ENCODE assay signal across 1 cellular context in the genomic region with DNA sequence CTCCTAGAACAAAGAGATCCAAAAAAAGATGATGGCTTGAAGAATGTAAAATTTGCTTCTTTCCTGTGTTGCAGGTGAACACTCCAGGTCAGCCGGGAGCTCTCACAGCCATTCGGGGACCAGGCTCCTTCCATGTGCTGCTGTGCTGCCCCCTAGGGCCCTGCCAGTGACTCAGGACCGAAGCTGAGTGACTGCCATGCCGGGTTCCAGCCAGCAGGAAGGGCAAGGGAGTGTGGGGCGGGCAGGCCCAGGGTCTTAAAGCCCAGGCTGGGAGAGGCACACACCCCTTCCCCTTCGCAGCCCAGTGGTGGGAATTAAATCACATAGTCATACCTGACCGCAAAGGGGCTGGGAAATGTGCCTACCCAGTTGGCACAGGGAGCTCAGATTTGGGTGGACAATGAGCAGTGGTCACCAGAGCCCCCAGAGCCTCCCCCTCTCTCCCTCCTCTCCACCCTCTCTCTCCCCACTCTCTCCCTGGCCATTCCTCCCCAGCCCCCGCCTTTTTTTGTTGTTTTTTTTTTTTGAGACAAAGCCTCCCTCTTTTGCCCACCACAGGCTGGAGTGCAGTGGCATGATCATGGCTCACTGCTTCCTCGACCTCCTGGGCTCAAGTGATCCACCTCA.
A peak's percentile ranks its signal among the peaks of the same experiment; 100 is the strongest.
TF ChIP-seq lines count a peak whose summit lies in the region.

No MANE protein-coding gene starts in this region.

TF ChIP-seq in HepG2, 621 proteins besides CTCF, POLR2A, EP300 and RAD21 (continued from another document and continues in another):
- TF ChIP-seq, protein P1, sequence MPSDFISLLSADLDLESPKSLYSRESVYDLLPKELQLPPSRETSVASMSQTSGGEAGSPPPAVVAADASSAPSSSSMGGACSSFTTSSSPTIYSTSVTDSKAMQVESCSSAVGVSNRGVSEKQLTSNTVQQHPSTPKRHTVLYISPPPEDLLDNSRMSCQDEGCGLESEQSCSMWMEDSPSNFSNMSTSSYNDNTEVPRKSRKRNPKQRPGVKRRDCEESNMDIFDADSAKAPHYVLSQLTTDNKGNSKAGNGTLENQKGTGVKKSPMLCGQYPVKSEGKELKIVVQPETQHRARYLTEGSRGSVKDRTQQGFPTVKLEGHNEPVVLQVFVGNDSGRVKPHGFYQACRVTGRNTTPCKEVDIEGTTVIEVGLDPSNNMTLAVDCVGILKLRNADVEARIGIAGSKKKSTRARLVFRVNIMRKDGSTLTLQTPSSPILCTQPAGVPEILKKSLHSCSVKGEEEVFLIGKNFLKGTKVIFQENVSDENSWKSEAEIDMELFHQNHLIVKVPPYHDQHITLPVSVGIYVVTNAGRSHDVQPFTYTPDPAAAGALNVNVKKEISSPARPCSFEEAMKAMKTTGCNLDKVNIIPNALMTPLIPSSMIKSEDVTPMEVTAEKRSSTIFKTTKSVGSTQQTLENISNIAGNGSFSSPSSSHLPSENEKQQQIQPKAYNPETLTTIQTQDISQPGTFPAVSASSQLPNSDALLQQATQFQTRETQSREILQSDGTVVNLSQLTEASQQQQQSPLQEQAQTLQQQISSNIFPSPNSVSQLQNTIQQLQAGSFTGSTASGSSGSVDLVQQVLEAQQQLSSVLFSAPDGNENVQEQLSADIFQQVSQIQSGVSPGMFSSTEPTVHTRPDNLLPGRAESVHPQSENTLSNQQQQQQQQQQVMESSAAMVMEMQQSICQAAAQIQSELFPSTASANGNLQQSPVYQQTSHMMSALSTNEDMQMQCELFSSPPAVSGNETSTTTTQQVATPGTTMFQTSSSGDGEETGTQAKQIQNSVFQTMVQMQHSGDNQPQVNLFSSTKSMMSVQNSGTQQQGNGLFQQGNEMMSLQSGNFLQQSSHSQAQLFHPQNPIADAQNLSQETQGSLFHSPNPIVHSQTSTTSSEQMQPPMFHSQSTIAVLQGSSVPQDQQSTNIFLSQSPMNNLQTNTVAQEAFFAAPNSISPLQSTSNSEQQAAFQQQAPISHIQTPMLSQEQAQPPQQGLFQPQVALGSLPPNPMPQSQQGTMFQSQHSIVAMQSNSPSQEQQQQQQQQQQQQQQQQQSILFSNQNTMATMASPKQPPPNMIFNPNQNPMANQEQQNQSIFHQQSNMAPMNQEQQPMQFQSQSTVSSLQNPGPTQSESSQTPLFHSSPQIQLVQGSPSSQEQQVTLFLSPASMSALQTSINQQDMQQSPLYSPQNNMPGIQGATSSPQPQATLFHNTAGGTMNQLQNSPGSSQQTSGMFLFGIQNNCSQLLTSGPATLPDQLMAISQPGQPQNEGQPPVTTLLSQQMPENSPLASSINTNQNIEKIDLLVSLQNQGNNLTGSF (CRISPR knock-in tag; IDR thresholded peaks at IDR 0.05) = no peak
- TF ChIP-seq, protein P2, sequence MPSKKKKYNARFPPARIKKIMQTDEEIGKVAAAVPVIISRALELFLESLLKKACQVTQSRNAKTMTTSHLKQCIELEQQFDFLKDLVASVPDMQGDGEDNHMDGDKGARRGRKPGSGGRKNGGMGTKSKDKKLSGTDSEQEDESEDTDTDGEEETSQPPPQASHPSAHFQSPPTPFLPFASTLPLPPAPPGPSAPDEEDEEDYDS (CRISPR knock-in tag; IDR thresholded peaks at IDR 0.05) = peak; percentile 75
- TF ChIP-seq, protein P3, sequence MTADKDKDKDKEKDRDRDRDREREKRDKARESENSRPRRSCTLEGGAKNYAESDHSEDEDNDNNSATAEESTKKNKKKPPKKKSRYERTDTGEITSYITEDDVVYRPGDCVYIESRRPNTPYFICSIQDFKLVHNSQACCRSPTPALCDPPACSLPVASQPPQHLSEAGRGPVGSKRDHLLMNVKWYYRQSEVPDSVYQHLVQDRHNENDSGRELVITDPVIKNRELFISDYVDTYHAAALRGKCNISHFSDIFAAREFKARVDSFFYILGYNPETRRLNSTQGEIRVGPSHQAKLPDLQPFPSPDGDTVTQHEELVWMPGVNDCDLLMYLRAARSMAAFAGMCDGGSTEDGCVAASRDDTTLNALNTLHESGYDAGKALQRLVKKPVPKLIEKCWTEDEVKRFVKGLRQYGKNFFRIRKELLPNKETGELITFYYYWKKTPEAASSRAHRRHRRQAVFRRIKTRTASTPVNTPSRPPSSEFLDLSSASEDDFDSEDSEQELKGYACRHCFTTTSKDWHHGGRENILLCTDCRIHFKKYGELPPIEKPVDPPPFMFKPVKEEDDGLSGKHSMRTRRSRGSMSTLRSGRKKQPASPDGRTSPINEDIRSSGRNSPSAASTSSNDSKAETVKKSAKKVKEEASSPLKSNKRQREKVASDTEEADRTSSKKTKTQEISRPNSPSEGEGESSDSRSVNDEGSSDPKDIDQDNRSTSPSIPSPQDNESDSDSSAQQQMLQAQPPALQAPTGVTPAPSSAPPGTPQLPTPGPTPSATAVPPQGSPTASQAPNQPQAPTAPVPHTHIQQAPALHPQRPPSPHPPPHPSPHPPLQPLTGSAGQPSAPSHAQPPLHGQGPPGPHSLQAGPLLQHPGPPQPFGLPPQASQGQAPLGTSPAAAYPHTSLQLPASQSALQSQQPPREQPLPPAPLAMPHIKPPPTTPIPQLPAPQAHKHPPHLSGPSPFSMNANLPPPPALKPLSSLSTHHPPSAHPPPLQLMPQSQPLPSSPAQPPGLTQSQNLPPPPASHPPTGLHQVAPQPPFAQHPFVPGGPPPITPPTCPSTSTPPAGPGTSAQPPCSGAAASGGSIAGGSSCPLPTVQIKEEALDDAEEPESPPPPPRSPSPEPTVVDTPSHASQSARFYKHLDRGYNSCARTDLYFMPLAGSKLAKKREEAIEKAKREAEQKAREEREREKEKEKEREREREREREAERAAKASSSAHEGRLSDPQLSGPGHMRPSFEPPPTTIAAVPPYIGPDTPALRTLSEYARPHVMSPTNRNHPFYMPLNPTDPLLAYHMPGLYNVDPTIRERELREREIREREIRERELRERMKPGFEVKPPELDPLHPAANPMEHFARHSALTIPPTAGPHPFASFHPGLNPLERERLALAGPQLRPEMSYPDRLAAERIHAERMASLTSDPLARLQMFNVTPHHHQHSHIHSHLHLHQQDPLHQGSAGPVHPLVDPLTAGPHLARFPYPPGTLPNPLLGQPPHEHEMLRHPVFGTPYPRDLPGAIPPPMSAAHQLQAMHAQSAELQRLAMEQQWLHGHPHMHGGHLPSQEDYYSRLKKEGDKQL (CRISPR knock-in tag; IDR thresholded peaks at IDR 0.05; ENCODE audit: low read depth) = no peak
- TF ChIP-seq THYN1 (CRISPR knock-in tag; IDR thresholded peaks at IDR 0.05; ENCODE audit: borderline replicate concordance, low read depth) (no peak; the same call in 1 of the 2 replicates), ESRRA (CRISPR knock-in tag; IDR thresholded peaks at IDR 0.05; ENCODE audit: low read depth) (peak; percentile 66; the same call in 1 of the 2 replicates), KDM2A (CRISPR knock-in tag; IDR thresholded peaks at IDR 0.05; ENCODE audit: borderline replicate concordance, low read depth) (peak; percentile 91), YEATS4 (CRISPR knock-in tag; IDR thresholded peaks at IDR 0.05; ENCODE audit: borderline replicate concordance) (peak; percentile 69), ZFP1 (CRISPR knock-in tag; IDR thresholded peaks at IDR 0.05) (peak; percentile 53; the same call in 1 of the 2 replicates), CHCHD3 (CRISPR knock-in tag; IDR thresholded peaks at IDR 0.05) (no peak), SOX13 (IDR thresholded peaks at IDR 0.05) (no peak), SOX13 (CRISPR knock-in tag; conservative IDR thresholded peaks at IDR 0.05 in 1 of 2, IDR thresholded peaks at IDR 0.05 in 1 of 2) (peak in 1 of 2 experiments; percentile 60; a peak in 1 of 4 replicates), BORCS8-MEF2B (CRISPR knock-in tag; IDR thresholded peaks at IDR 0.05) (peak; percentile 88; the same call in 1 of the 2 replicates), ZNF790 (CRISPR knock-in tag; IDR thresholded peaks at IDR 0.05; ENCODE audit: borderline replicate concordance) (peak; percentile 86; the same call in 1 of the 2 replicates), SATB2 (CRISPR knock-in tag; IDR thresholded peaks at IDR 0.05) (no peak), ATF7 (IDR thresholded peaks at IDR 0.05) (no peak), ATF7 (CRISPR knock-in tag; IDR thresholded peaks at IDR 0.05) (no peak), ZNF224 (CRISPR knock-in tag; IDR thresholded peaks at IDR 0.05) (no peak), TSC22D2 (CRISPR knock-in tag; IDR thresholded peaks at IDR 0.05; ENCODE audit: borderline replicate concordance) (no peak), ZNF792 (CRISPR knock-in tag; IDR thresholded peaks at IDR 0.05) (peak; percentile 72; the same call in 1 of the 2 replicates), MED1 (CRISPR knock-in tag; IDR thresholded peaks at IDR 0.05) (peak; percentile 93), AGO2 (optimal IDR thresholded peaks at IDR 0.05; ENCODE audit: low read depth, low read length) (no peak), ZNF562 (CRISPR knock-in tag; IDR thresholded peaks at IDR 0.05; ENCODE audit: borderline replicate concordance) (no peak), MTA3 (CRISPR knock-in tag; IDR thresholded peaks at IDR 0.05) (no peak), ZNF737 (CRISPR knock-in tag; IDR thresholded peaks at IDR 0.05; ENCODE audit: borderline replicate concordance) (no peak), HHEX (CRISPR knock-in tag; IDR thresholded peaks at IDR 0.05) (no peak), NONO (IDR thresholded peaks at IDR 0.05) (no peak), NONO (CRISPR knock-in tag; conservative IDR thresholded peaks at IDR 0.05) (peak; percentile 93), ZNF550 (CRISPR knock-in tag; IDR thresholded peaks at IDR 0.05; ENCODE audit: borderline replicate concordance) (no peak)
- TF ChIP-seq, protein P4, sequence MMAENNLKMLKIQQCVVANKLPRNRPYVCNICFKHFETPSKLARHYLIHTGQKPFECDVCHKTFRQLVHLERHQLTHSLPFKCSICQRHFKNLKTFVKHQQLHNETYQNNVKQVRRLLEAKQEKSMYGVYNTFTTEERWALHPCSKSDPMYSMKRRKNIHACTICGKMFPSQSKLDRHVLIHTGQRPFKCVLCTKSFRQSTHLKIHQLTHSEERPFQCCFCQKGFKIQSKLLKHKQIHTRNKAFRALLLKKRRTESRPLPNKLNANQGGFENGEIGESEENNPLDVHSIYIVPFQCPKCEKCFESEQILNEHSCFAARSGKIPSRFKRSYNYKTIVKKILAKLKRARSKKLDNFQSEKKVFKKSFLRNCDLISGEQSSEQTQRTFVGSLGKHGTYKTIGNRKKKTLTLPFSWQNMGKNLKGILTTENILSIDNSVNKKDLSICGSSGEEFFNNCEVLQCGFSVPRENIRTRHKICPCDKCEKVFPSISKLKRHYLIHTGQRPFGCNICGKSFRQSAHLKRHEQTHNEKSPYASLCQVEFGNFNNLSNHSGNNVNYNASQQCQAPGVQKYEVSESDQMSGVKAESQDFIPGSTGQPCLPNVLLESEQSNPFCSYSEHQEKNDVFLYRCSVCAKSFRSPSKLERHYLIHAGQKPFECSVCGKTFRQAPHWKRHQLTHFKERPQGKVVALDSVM (CRISPR knock-in tag; IDR thresholded peaks at IDR 0.05) = no peak
- TF ChIP-seq, protein P5, sequence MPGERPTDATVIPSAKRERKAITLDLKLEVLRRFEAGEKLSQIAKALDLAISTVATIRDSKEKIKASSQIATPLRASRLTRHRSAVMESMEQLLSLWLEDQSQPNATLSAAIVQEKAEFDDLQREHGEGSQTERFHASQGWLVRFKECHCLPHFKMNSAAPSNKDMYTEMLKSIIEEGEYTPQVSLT (CRISPR knock-in tag; IDR thresholded peaks at IDR 0.05; ENCODE audit: borderline replicate concordance, low read depth) = no peak
- TF ChIP-seq, protein P6, sequence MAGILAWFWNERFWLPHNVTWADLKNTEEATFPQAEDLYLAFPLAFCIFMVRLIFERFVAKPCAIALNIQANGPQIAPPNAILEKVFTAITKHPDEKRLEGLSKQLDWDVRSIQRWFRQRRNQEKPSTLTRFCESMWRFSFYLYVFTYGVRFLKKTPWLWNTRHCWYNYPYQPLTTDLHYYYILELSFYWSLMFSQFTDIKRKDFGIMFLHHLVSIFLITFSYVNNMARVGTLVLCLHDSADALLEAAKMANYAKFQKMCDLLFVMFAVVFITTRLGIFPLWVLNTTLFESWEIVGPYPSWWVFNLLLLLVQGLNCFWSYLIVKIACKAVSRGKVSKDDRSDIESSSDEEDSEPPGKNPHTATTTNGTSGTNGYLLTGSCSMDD (CRISPR knock-in tag; IDR thresholded peaks at IDR 0.05) = no peak
- TF ChIP-seq, protein P7, sequence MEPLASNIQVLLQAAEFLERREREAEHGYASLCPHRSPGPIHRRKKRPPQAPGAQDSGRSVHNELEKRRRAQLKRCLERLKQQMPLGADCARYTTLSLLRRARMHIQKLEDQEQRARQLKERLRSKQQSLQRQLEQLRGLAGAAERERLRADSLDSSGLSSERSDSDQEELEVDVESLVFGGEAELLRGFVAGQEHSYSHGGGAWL (CRISPR knock-in tag; IDR thresholded peaks at IDR 0.05) = peak; percentile 84
- TF ChIP-seq, protein P8, sequence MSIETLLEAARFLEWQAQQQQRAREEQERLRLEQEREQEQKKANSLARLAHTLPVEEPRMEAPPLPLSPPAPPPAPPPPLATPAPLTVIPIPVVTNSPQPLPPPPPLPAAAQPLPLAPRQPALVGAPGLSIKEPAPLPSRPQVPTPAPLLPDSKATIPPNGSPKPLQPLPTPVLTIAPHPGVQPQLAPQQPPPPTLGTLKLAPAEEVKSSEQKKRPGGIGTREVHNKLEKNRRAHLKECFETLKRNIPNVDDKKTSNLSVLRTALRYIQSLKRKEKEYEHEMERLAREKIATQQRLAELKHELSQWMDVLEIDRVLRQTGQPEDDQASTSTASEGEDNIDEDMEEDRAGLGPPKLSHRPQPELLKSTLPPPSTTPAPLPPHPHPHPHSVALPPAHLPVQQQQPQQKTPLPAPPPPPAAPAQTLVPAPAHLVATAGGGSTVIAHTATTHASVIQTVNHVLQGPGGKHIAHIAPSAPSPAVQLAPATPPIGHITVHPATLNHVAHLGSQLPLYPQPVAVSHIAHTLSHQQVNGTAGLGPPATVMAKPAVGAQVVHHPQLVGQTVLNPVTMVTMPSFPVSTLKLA (IDR thresholded peaks at IDR 0.05) = no peak
